8 cellular contexts compared by ENCODE assay signal in genomic region chr6:13575377-13575775, GRCh38. TPM values are rescaled to one million over a fixed set of nuclear protein-coding genes. Genes with fewer than 3 reads are reported as not detected.
DNase-seq lines count a peak whose midpoint lies in the region; ATAC-seq and TF ChIP-seq lines count a peak whose summit lies in the region.

No MANE protein-coding gene starts in this region.

- peak overlapping the region; percentile 95 to 99 (median 97) for H3K27ac Mint-ChIP-seq in CD14-positive monocyte
- peak overlapping the region; percentile 92 for H3K27ac Mint-ChIP-seq in dendritic cell treated with granulocyte-macrophage colony-stimulating factor and Interleukin-4, amounts not matched to agents 40 ng/mL and 50 ng/mL, for 4 days
- peak overlapping the region; percentile 95 for H3K27ac Mint-ChIP-seq in neural crest cell (ENCODE audit: unreplicated experiment)

- H3K36me3 Mint-ChIP-seq in CD14-positive monocyte, result peaks cover 0 to 5% of the 10 kb centered on the region in 2 donors
- peaks cover 22% of the 10 kb centered on the region for H3K36me3 Mint-ChIP-seq in dendritic cell treated with granulocyte-macrophage colony-stimulating factor and Interleukin-4, amounts not matched to agents 40 ng/mL and 50 ng/mL, for 4 days (ENCODE audit: low read depth)
- H3K36me3 Mint-ChIP-seq in neural crest cell (ENCODE audit: low read depth), result peaks cover 5% of the 10 kb centered on the region

- H3K9me3 Mint-ChIP-seq in CD14-positive monocyte (peaks cover 0 to 3% (median 0%) of the 10 kb centered on the region in 7 donors), neural crest cell (peaks cover 5% of the 10 kb centered on the region)
- no peaks in the 10 kb centered on the region for H3K9me3 Mint-ChIP-seq in dendritic cell treated with granulocyte-macrophage colony-stimulating factor and Interleukin-4, amounts not matched to agents 40 ng/mL and 50 ng/mL, for 4 days

- TF ChIP-seq CTCF in CD14-positive monocyte (IDR thresholded peaks at IDR 0.05) (peak; percentile 94), neural crest cell (conservative IDR thresholded peaks at IDR 0.05) (peak; percentile 99)

- DNase-seq in CD14-positive monocyte (ENCODE audit: low spot score) (no peak), MG63 (no peak), neural crest cell (ENCODE audit: low read depth, low spot score) (no peak), DMS53 treated with DMSO at 0.1 percent for 48 hours (lab: John Stamatoyannopoulos, UW; ENCODE audit: unreplicated experiment) (no peak), GF-D8 (lab: John Stamatoyannopoulos, UW) (no peak)

- intact Hi-C loops in CD14-positive monocyte (cut with micrococcal nuclease), result loop anchor here (5.0 to 10.0 kb wide), 3 partner anchors 51 to 238 kb away; partner anchors contain the start of gene GFOD1 (in 1 of the 2)
- intact Hi-C loops in dendritic cell treated with granulocyte-macrophage colony-stimulating factor and Interleukin-4, amounts not matched to agents 40 ng/mL and 50 ng/mL, for 4 days (cut with micrococcal nuclease), result loop anchor here (2.0 to 10.0 kb wide), 5 partner anchors 39 to 381 kb away; partner anchors contain the start of genes GFOD1 and NOL7

- H3K36me3 ChIP-seq in MG63, result peaks cover 6% of the 10 kb centered on the region

- H3K27me3 ChIP-seq in MG63, result no peaks in the 10 kb centered on the region

- peaks cover 9% of the 10 kb centered on the region; the same call in 1 of the 2 replicates for H3K9me3 ChIP-seq in MG63

- H3K4me3 ChIP-seq in MG63, result peak overlapping the region; percentile 74

- ATAC-seq in GM19455 (IDR thresholded peaks at IDR 0.05; ENCODE audit: unreplicated experiment) (no peak), GM18870 (IDR thresholded peaks at IDR 0.05; ENCODE audit: unreplicated experiment) (no peak)

- H3K27me3 Mint-ChIP-seq in CD14-positive monocyte (ENCODE audit: low read depth in 3 of 3) (peaks cover 0 to 4% (median 3%) of the 10 kb centered on the region in 3 donors), neural crest cell (ENCODE audit: low read depth) (no peaks in the 10 kb centered on the region)
- H3K27me3 Mint-ChIP-seq in dendritic cell treated with granulocyte-macrophage colony-stimulating factor and Interleukin-4, amounts not matched to agents 40 ng/mL and 50 ng/mL, for 4 days, result peaks cover 5% of the 10 kb centered on the region

- H3K4me3 Mint-ChIP-seq in CD14-positive monocyte, result peak overlapping the region; percentile 96 to 97
- H3K4me3 Mint-ChIP-seq in dendritic cell treated with granulocyte-macrophage colony-stimulating factor and Interleukin-4, amounts not matched to agents 40 ng/mL and 50 ng/mL, for 4 days, result peak overlapping the region; percentile 87
- peak overlapping the region; percentile 96 for H3K4me3 Mint-ChIP-seq in neural crest cell

- H3K4me1 Mint-ChIP-seq in CD14-positive monocyte (peaks cover 24% of the 10 kb centered on the region), neural crest cell (peaks cover 31% of the 10 kb centered on the region)
- H3K4me1 Mint-ChIP-seq in dendritic cell treated with granulocyte-macrophage colony-stimulating factor and Interleukin-4, amounts not matched to agents 40 ng/mL and 50 ng/mL, for 4 days (ENCODE audit: low read depth), result peaks cover 39% of the 10 kb centered on the region

RNA-seq across cellular contexts. Expression of gene SIRT5, which starts 1.0 kb away (rescaled TPM):
- 1 to 10 TPM; 3.3 to 5.0 TPM for polyA plus RNA-seq in CD14-positive monocyte
- total RNA-seq in MG63 (2014; rRNA removed; shearing (Covaris generic); ENCODE audit: low replicate concordance), result 18.1 and 34.3 TPM in 2 replicates
- total RNA-seq in neural crest cell, result 8.8 and 10.3 TPM in 2 replicates

RNA-seq across cellular contexts. Expression of gene NOL7, which starts 39.8 kb away (rescaled TPM):
- polyA plus RNA-seq in CD14-positive monocyte, result 10 to 100 TPM; 56.9 to 58.5 TPM
- total RNA-seq in MG63 (2014; rRNA removed; shearing (Covaris generic); ENCODE audit: low replicate concordance), result 222 and 307 TPM in 2 replicates
- total RNA-seq in neural crest cell, result 54.7 and 63.6 TPM in 2 replicates
